In the genomic region with DNA sequence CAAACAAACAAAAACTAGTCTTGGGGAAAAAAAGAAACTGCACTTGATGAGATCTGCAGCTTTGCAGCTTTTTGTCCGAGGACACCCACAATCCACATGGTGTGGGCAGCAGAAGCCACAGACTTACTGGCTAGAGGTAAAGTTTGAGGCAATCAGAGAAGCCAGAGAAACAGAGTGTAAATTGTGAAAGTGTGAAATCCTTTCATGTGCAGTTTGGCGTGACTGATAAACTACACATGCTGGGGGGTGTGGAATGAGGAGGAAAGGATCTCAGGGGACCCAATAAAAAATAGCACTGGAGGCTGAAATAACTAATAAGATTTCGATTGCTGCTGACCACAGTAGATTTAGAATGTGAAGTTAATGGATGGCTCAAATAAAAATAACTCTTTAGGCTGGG, we compare ENCODE assay signal across 24 cellular contexts. TPM values are rescaled to one million over a fixed set of nuclear protein-coding genes. Genes with fewer than 3 reads are reported as not detected.
DNase-seq lines count a peak whose midpoint lies in the region; ATAC-seq, FAIRE-seq and TF ChIP-seq lines count a peak whose summit lies in the region.
"Had no signal": no experiment of that assay in that cellular context is flagged by ENCODE, and none has a peak within 500 bp of the region (broad histone marks: within the 10 kb centered on the region; RNA-seq: fewer than 3 reads in every experiment).

No MANE protein-coding gene starts in this region.

- no peaks in the 10 kb centered on the region for H4K20me1 ChIP-seq in GM12878 (ENCODE audit: control insufficient read depth, insufficient read depth)

- peaks cover 5% of the 10 kb centered on the region for H3K4me1 ChIP-seq in GM12878 (ENCODE audit: control insufficient read depth, insufficient read depth, low read length)
- H3K4me1 ChIP-seq in upper lobe of right lung = no peaks in the 10 kb centered on the region
- no peaks in the 10 kb centered on the region for H3K4me1 ChIP-seq in effector memory CD4-positive, alpha-beta T cell (ENCODE audit: control insufficient read depth, insufficient read depth, low read length, poor library complexity, severe bottlenecking)
- H3K4me1 ChIP-seq: HAP-1 had no signal

- DNase-seq in stimulated activated naive CD8-positive, alpha-beta T cell treated with anti-CD3 and anti-CD28 coated beads, Interleukin-15, amount 100 ng/mL, for 72 hours = no peak
- DNase-seq in MV-4-11 (lab: John Stamatoyannopoulos, UW) (peak; percentile 16), GM12878 (ENCODE audit: low read depth, low spot score) (peak; percentile 21), upper lobe of right lung (peak; percentile 0), NCI-H510A treated with DMSO at 0.1 percent for 48 hours (lab: John Stamatoyannopoulos, UW) (no peak), D341Med (ENCODE audit: low spot score) (no peak)
- DNase-seq in effector memory CD4-positive, alpha-beta T cell = no peak
- DNase-seq: C1 segment of cervical spinal cord; Calu3; CD8-positive, alpha-beta T cell; DMS153; DND-41; GOT3; NCI-H1105; NCI-H1436 treated with DMSO at 0.1 percent for 48 hours; NCI-H187 treated with DMSO at 0.1 percent for 48 hours; NCI-H526; T-helper 17 cell had no signal

- H3K9ac ChIP-seq in GM12878 (ENCODE audit: control insufficient read depth, insufficient read depth, low read length) = no peak overlapping the region

- intact Hi-C loops in GM12878 (cut with micrococcal nuclease; ENCODE audit: unreplicated experiment) (no loop called here), upper lobe of right lung (cut with DNase I) (no loop called here)

- peaks cover 0 to 1% of the 10 kb centered on the region in 2 experiments; a peak in 1 of 4 replicates for H3K27me3 ChIP-seq in GM12878 (replicated peaks in 1 of 2; ENCODE audit: control insufficient read depth in 2 of 2, insufficient read depth in 2 of 2, low read length in 1 of 2)
- peaks cover 37% of the 10 kb centered on the region for H3K27me3 ChIP-seq in upper lobe of right lung
- H3K27me3 ChIP-seq in effector memory CD4-positive, alpha-beta T cell (replicated peaks; ENCODE audit: control insufficient read depth, insufficient read depth, low read length, poor library complexity, severe bottlenecking) = peaks cover 2% of the 10 kb centered on the region

- BruUV-seq in GM12878 (replicated peaks; lab: Mats Ljungman, UMichigan) = no TSS peak

- H3K27ac ChIP-seq in GM12878 (ENCODE audit: control insufficient read depth, insufficient read depth) = no peak overlapping the region
- no peak overlapping the region for H3K27ac ChIP-seq in upper lobe of right lung
- no peak overlapping the region for H3K27ac ChIP-seq in effector memory CD4-positive, alpha-beta T cell (ENCODE audit: insufficient read depth, low read length, poor library complexity, severe bottlenecking)
- H3K27ac ChIP-seq: 22Rv1, HL-60 had no signal

- H2AFZ ChIP-seq in GM12878 (ENCODE audit: control insufficient read depth, low read depth, low read length) = no peak overlapping the region

- no peak for TF ChIP-seq EP300 in GM12878 (IDR thresholded peaks at IDR 0.05; ENCODE audit: borderline replicate concordance in 1 of 2, control insufficient read depth in 1 of 2, low read depth in 2 of 2, low read length in 2 of 2)

- CTCF ChIA-PET in GM12878 (lab: Yijun Ruan, JAX) = interaction anchor here (0.7 to 1.0 kb wide), 2 partner anchors 40 to 47 kb away, joined by 3 read pairs; no protein-coding TSS in a partner anchor

- peak; percentile 62 for FAIRE-seq in GM12878 (lab: Jason Lieb, UNC)

- no peak overlapping the region for H3K4me2 ChIP-seq in GM12878 (ENCODE audit: control insufficient read depth, insufficient read depth)

- no peak for TF ChIP-seq POLR2A in GM12878 (IDR thresholded peaks at IDR 0.05; ENCODE audit: low read depth, low read length)

- SMC1A ChIA-PET in GM12878 (lab: Charles Lee; ENCODE audit: uncharacterized antibody, unreplicated experiment) = no interaction called here

- ATAC-seq in stimulated activated naive CD8-positive, alpha-beta T cell treated with anti-CD3 and anti-CD28 coated beads, Interleukin-15, amount 100 ng/mL, for 72 hours = no peak
- ATAC-seq in GM12878 (peak; percentile 44; the same call in 1 of the 3 replicates), upper lobe of right lung (no peak)
- ATAC-seq: CD8-positive, alpha-beta T cell; SK-N-SH treated with all-trans-retinoic acid at 6 μM for 48 hours; T-helper 17 cell had no signal

- no peaks in the 10 kb centered on the region for H3K4me1 Mint-ChIP-seq in stimulated activated naive CD8-positive, alpha-beta T cell treated with anti-CD3 and anti-CD28 coated beads, Interleukin-15, Interleukin-2, amounts not matched to agents 100 ng/mL and 50 ng/mL, for 24 hours (ENCODE audit: low read depth)
- no peaks in the 10 kb centered on the region for H3K4me1 Mint-ChIP-seq in stimulated activated naive CD8-positive, alpha-beta T cell treated with anti-CD3 and anti-CD28 coated beads, Interleukin-15, amount 100 ng/mL, for 72 hours
- H3K4me1 Mint-ChIP-seq: T-helper 17 cell had no signal

- no peaks in the 10 kb centered on the region for H3K36me3 Mint-ChIP-seq in stimulated activated naive CD8-positive, alpha-beta T cell treated with anti-CD3 and anti-CD28 coated beads, Interleukin-15, Interleukin-2, amounts not matched to agents 100 ng/mL and 50 ng/mL, for 24 hours (ENCODE audit: low read depth)
- H3K36me3 Mint-ChIP-seq: CD8-positive, alpha-beta T cell had no signal

- H3K27ac Mint-ChIP-seq in stimulated activated naive CD8-positive, alpha-beta T cell treated with anti-CD3 and anti-CD28 coated beads, Interleukin-15, Interleukin-2, amounts not matched to agents 100 ng/mL and 50 ng/mL, for 24 hours = peak overlapping the region; percentile 13
- no peak overlapping the region for H3K27ac Mint-ChIP-seq in stimulated activated naive CD8-positive, alpha-beta T cell treated with anti-CD3 and anti-CD28 coated beads, Interleukin-15, amount 100 ng/mL, for 72 hours
- H3K27ac Mint-ChIP-seq: CD8-positive, alpha-beta T cell; IgD-negative memory B cell; T-helper 17 cell had no signal

- POLR2A ChIA-PET in GM12878 (lab: Charles Lee) = no interaction called here

- in situ Hi-C loops in GM12878 (cut with MboI) = no loop called here

- TF ChIP-seq RAD21 in GM12878 (IDR thresholded peaks at IDR 0.05; ENCODE audit: insufficient read depth, low read depth, low read length) = no peak

- no peak for TF ChIP-seq CTCF in GM12878 (IDR thresholded peaks at IDR 0.05 in 2 of 3, conservative IDR thresholded peaks at IDR 0.05 in 1 of 3; ENCODE audit: control insufficient read depth in 2 of 3, extremely low read depth in 1 of 3, insufficient read depth in 1 of 3, low read depth in 3 of 3, low read length in 3 of 3)
- TF ChIP-seq CTCF in upper lobe of right lung (IDR thresholded peaks at IDR 0.05) = no peak

- H3K79me2 ChIP-seq in GM12878 (ENCODE audit: control insufficient read depth, insufficient read depth, low read length) = no peaks in the 10 kb centered on the region

- no peaks in the 10 kb centered on the region for H3K9me3 ChIP-seq in GM12878 (replicated peaks; ENCODE audit: control insufficient read depth, insufficient read depth, low read length)
- no peaks in the 10 kb centered on the region for H3K9me3 ChIP-seq in upper lobe of right lung
- no peaks in the 10 kb centered on the region for H3K9me3 ChIP-seq in effector memory CD4-positive, alpha-beta T cell (ENCODE audit: control insufficient read depth, low read length)
- H3K9me3 ChIP-seq: HAP-1 had no signal

- peaks cover 44% of the 10 kb centered on the region for H3K27me3 Mint-ChIP-seq in stimulated activated naive CD8-positive, alpha-beta T cell treated with anti-CD3 and anti-CD28 coated beads, Interleukin-15, Interleukin-2, amounts not matched to agents 100 ng/mL and 50 ng/mL, for 24 hours
- peaks cover 45% of the 10 kb centered on the region for H3K27me3 Mint-ChIP-seq in stimulated activated naive CD8-positive, alpha-beta T cell treated with anti-CD3 and anti-CD28 coated beads, Interleukin-15, amount 100 ng/mL, for 72 hours

- H3K4me3 ChIP-seq in GM12878 (no peak overlapping the region), upper lobe of right lung (no peak overlapping the region)
- no peak overlapping the region for H3K4me3 ChIP-seq in effector memory CD4-positive, alpha-beta T cell (ENCODE audit: insufficient read depth, low read depth, low read length, poor library complexity, severe bottlenecking)
- H3K4me3 ChIP-seq: HAP-1 had no signal

- H3K9me3 Mint-ChIP-seq in stimulated activated naive CD8-positive, alpha-beta T cell treated with anti-CD3 and anti-CD28 coated beads, Interleukin-15, Interleukin-2, amounts not matched to agents 100 ng/mL and 50 ng/mL, for 24 hours = no peaks in the 10 kb centered on the region
- H3K9me3 Mint-ChIP-seq in stimulated activated naive CD8-positive, alpha-beta T cell treated with anti-CD3 and anti-CD28 coated beads, Interleukin-15, amount 100 ng/mL, for 72 hours = no peaks in the 10 kb centered on the region
- H3K9me3 Mint-ChIP-seq: CD8-positive, alpha-beta T cell; IgD-negative memory B cell had no signal

- RAD21 ChIA-PET in GM12878 (lab: Charles Lee; ENCODE audit: unreplicated experiment) = no interaction called here

- WGBS in GM12878 (ENCODE audit: insufficient coverage, insufficient replicate concordance, low lambda C conversion rate, missing lambda C conversion rate) = 2% methylated on average over 3 of the region's 3 CpGs

- no peak overlapping the region for H3K4me3 Mint-ChIP-seq in stimulated activated naive CD8-positive, alpha-beta T cell treated with anti-CD3 and anti-CD28 coated beads, Interleukin-15, Interleukin-2, amounts not matched to agents 100 ng/mL and 50 ng/mL, for 24 hours
- no peak overlapping the region for H3K4me3 Mint-ChIP-seq in stimulated activated naive CD8-positive, alpha-beta T cell treated with anti-CD3 and anti-CD28 coated beads, Interleukin-15, amount 100 ng/mL, for 72 hours
- H3K4me3 Mint-ChIP-seq: CD8-positive, alpha-beta T cell; IgD-negative memory B cell; T-helper 17 cell had no signal

- no peaks in the 10 kb centered on the region for H3K36me3 ChIP-seq in GM12878 (ENCODE audit: control insufficient read depth in 2 of 2, insufficient read depth in 2 of 2, low read length in 1 of 2)
- no peaks in the 10 kb centered on the region for H3K36me3 ChIP-seq in upper lobe of right lung
- no peaks in the 10 kb centered on the region for H3K36me3 ChIP-seq in effector memory CD4-positive, alpha-beta T cell (ENCODE audit: control insufficient read depth, insufficient read depth, low read length)
- H3K36me3 ChIP-seq: HAP-1 had no signal

RNA-seq across cellular contexts. Expression of a gene that starts 42.4 kb away (rescaled TPM):
- not detected in 2 replicates for total RNA-seq in GM12878 (2013; cell fraction: nucleolus; rRNA removed)
- not detected in 2 replicates for total RNA-seq in GM12878 (2014; rRNA removed)
- total RNA-seq in GM12878 (2014; rRNA removed; fragmentation: Illumina TruSeq; extraction: Trizol) = not detected in 2 replicates
- 0.05 TPM in 2 replicates for total RNA-seq in GM12878 (2021)
- polyA plus RNA-seq in GM12878 (2011; ENCODE audit: low read depth) = not detected
- polyA plus RNA-seq in GM12878 (2011; rRNA removed) = not detected in 2 replicates
- not detected in 2 replicates for polyA plus RNA-seq in GM12878 (2011; cell fraction: cytosol; rRNA removed)
- not detected in 2 replicates for polyA plus RNA-seq in GM12878 (2011; cell fraction: nucleus; rRNA removed)
- not detected in 2 replicates for polyA plus RNA-seq in GM12878 (2012)
- not detected in 2 replicates for polyA plus RNA-seq in GM12878 (2014; fragmentation: Illumina TruSeq; extraction: Trizol)
- polyA plus RNA-seq in GM12878 (2014; fragmentation: Nextera tagmentation; extraction: Ambion mirVana) = not detected
- not detected in 2 replicates for polyA plus RNA-seq in GM12878 (2014; rRNA removed)
- not detected for polyA plus RNA-seq in GM12878 (2016; fragmentation: Nextera tagmentation; extraction: Ambion mirVana)
- not detected in 2 replicates for polyA minus RNA-seq in GM12878 (2011; rRNA and poly(A)+ RNA removed)
- polyA minus RNA-seq in GM12878 (2011; cell fraction: cytosol; rRNA and poly(A)+ RNA removed) = not detected in 2 replicates
- not detected in 2 replicates for polyA minus RNA-seq in GM12878 (2011; cell fraction: nucleus; rRNA and poly(A)+ RNA removed)
- not detected for total RNA-seq in upper lobe of right lung
- total RNA-seq: CD8-positive, alpha-beta T cell; T-helper 17 cell had no signal
- polyA plus RNA-seq: IgD-negative memory B cell had no signal

RNA-seq across cellular contexts. Expression of a gene that starts 46.1 kb away (rescaled TPM):
- total RNA-seq in GM12878 (2013; cell fraction: nucleolus; rRNA removed) = 0.79 TPM in 1 of 2 replicates, not detected in the other
- total RNA-seq in GM12878 (2014; rRNA removed) (0.06 and 0.22 TPM in 2 replicates), GM12878 (2014; rRNA removed; fragmentation: Illumina TruSeq; extraction: Trizol) (0.14 and 0.27 TPM in 2 replicates), GM12878 (2021) (0.10 TPM in 1 of 2 replicates, not detected in the other), upper lobe of right lung (0.20 TPM)
- not detected for polyA plus RNA-seq in GM12878 (2011; ENCODE audit: low read depth)
- polyA plus RNA-seq in GM12878 (2011; rRNA removed) (0.07 and 0.10 TPM in 2 replicates), GM12878 (2014; fragmentation: Illumina TruSeq; extraction: Trizol) (0.13 and 0.16 TPM in 2 replicates), GM12878 (2014; fragmentation: Nextera tagmentation; extraction: Ambion mirVana) (not detected), GM12878 (2014; rRNA removed) (0.36 TPM in 1 of 2 replicates, not detected in the other), GM12878 (2016; fragmentation: Nextera tagmentation; extraction: Ambion mirVana) (not detected)
- 0.06 and 0.08 TPM in 2 replicates for polyA plus RNA-seq in GM12878 (2011; cell fraction: cytosol; rRNA removed)
- 0.04 and 0.09 TPM in 2 replicates for polyA plus RNA-seq in GM12878 (2011; cell fraction: nucleus; rRNA removed)
- polyA plus RNA-seq in GM12878 (2012) = 0.20 TPM in 1 of 2 replicates, not detected in the other
- polyA minus RNA-seq in GM12878 (2011; rRNA and poly(A)+ RNA removed) = 0.10 and 0.22 TPM in 2 replicates
- not detected in 2 replicates for polyA minus RNA-seq in GM12878 (2011; cell fraction: cytosol; rRNA and poly(A)+ RNA removed)
- not detected in 2 replicates for polyA minus RNA-seq in GM12878 (2011; cell fraction: nucleus; rRNA and poly(A)+ RNA removed)
- total RNA-seq: CD8-positive, alpha-beta T cell; T-helper 17 cell had no signal
- polyA plus RNA-seq: IgD-negative memory B cell had no signal

RNA-seq across cellular contexts. Expression of a gene that starts 48.0 kb away (rescaled TPM):
- not detected in 2 replicates for total RNA-seq in GM12878 (2013; cell fraction: nucleolus; rRNA removed)
- total RNA-seq in GM12878 (2014; rRNA removed) (not detected in 2 replicates), GM12878 (2014; rRNA removed; fragmentation: Illumina TruSeq; extraction: Trizol) (not detected in 2 replicates), GM12878 (2021) (not detected in 2 replicates), upper lobe of right lung (not detected)
- not detected for polyA plus RNA-seq in GM12878 (2011; ENCODE audit: low read depth)
- polyA plus RNA-seq in GM12878 (2011; rRNA removed) (not detected in 2 replicates), GM12878 (2014; fragmentation: Illumina TruSeq; extraction: Trizol) (not detected in 2 replicates), GM12878 (2014; fragmentation: Nextera tagmentation; extraction: Ambion mirVana) (under 1 TPM in 1 of 2 experiments, not detected in 1; 0.31 TPM), GM12878 (2014; rRNA removed) (not detected in 2 replicates), GM12878 (2016; fragmentation: Nextera tagmentation; extraction: Ambion mirVana) (not detected)
- polyA plus RNA-seq in GM12878 (2011; cell fraction: cytosol; rRNA removed) = not detected in 2 replicates
- polyA plus RNA-seq in GM12878 (2011; cell fraction: nucleus; rRNA removed) = not detected in 2 replicates
- polyA plus RNA-seq in GM12878 (2012) = not detected in 2 replicates
- polyA minus RNA-seq in GM12878 (2011; rRNA and poly(A)+ RNA removed) = not detected in 2 replicates
- polyA minus RNA-seq in GM12878 (2011; cell fraction: cytosol; rRNA and poly(A)+ RNA removed) = not detected in 2 replicates
- not detected in 2 replicates for polyA minus RNA-seq in GM12878 (2011; cell fraction: nucleus; rRNA and poly(A)+ RNA removed)
- total RNA-seq: Calu3; CD8-positive, alpha-beta T cell; T-helper 17 cell had no signal
- polyA plus RNA-seq: IgD-negative memory B cell had no signal

RNA-seq across cellular contexts. Expression of a gene that starts 48.6 kb away (rescaled TPM):
- total RNA-seq in GM12878 (2013; cell fraction: nucleolus; rRNA removed) = not detected in 2 replicates
- total RNA-seq in GM12878 (2014; rRNA removed) (not detected in 2 replicates), GM12878 (2014; rRNA removed; fragmentation: Illumina TruSeq; extraction: Trizol) (not detected in 2 replicates), GM12878 (2021) (not detected in 2 replicates), upper lobe of right lung (not detected)
- not detected for polyA plus RNA-seq in GM12878 (2011; ENCODE audit: low read depth)
- polyA plus RNA-seq in GM12878 (2011; rRNA removed) (not detected in 2 replicates), GM12878 (2014; fragmentation: Illumina TruSeq; extraction: Trizol) (not detected in 2 replicates), GM12878 (2014; fragmentation: Nextera tagmentation; extraction: Ambion mirVana) (not detected), GM12878 (2014; rRNA removed) (not detected in 2 replicates), GM12878 (2016; fragmentation: Nextera tagmentation; extraction: Ambion mirVana) (not detected)
- not detected in 2 replicates for polyA plus RNA-seq in GM12878 (2011; cell fraction: cytosol; rRNA removed)
- not detected in 2 replicates for polyA plus RNA-seq in GM12878 (2011; cell fraction: nucleus; rRNA removed)
- not detected in 2 replicates for polyA plus RNA-seq in GM12878 (2012)
- not detected in 2 replicates for polyA minus RNA-seq in GM12878 (2011; rRNA and poly(A)+ RNA removed)
- not detected in 2 replicates for polyA minus RNA-seq in GM12878 (2011; cell fraction: cytosol; rRNA and poly(A)+ RNA removed)
- not detected in 2 replicates for polyA minus RNA-seq in GM12878 (2011; cell fraction: nucleus; rRNA and poly(A)+ RNA removed)
- total RNA-seq: Calu3; CD8-positive, alpha-beta T cell; T-helper 17 cell had no signal
- polyA plus RNA-seq: IgD-negative memory B cell had no signal

RNA-seq across cellular contexts. Expression of a gene that starts 59.9 kb away (rescaled TPM):
- total RNA-seq in GM12878 (2013; cell fraction: nucleolus; rRNA removed) = 198 and 216 TPM in 2 replicates
- 20.2 and 22.7 TPM in 2 replicates for total RNA-seq in GM12878 (2014; rRNA removed)
- 48.0 and 51.1 TPM in 2 replicates for total RNA-seq in GM12878 (2014; rRNA removed; fragmentation: Illumina TruSeq; extraction: Trizol)
- total RNA-seq in GM12878 (2021) = 60.3 and 67.9 TPM in 2 replicates
- 49.0 TPM for polyA plus RNA-seq in GM12878 (2011; ENCODE audit: low read depth)
- 138 and 146 TPM in 2 replicates for polyA plus RNA-seq in GM12878 (2011; rRNA removed)
- polyA plus RNA-seq in GM12878 (2011; cell fraction: cytosol; rRNA removed) = 55.6 and 59.7 TPM in 2 replicates
- 105 and 131 TPM in 2 replicates for polyA plus RNA-seq in GM12878 (2011; cell fraction: nucleus; rRNA removed)
- 69.5 and 82.0 TPM in 2 replicates for polyA plus RNA-seq in GM12878 (2012)
- 65.6 and 81.9 TPM in 2 replicates for polyA plus RNA-seq in GM12878 (2014; fragmentation: Illumina TruSeq; extraction: Trizol)
- 10 to 100 TPM; 33.7 to 36.4 TPM for polyA plus RNA-seq in GM12878 (2014; fragmentation: Nextera tagmentation; extraction: Ambion mirVana)
- 45.4 and 48.4 TPM in 2 replicates for polyA plus RNA-seq in GM12878 (2014; rRNA removed)
- 10 to 100 TPM; 58.3 to 67.1 TPM for polyA plus RNA-seq in GM12878 (2016; fragmentation: Nextera tagmentation; extraction: Ambion mirVana)
- polyA minus RNA-seq in GM12878 (2011; rRNA and poly(A)+ RNA removed) = 144 and 207 TPM in 2 replicates
- 34.1 and 51.3 TPM in 2 replicates for polyA minus RNA-seq in GM12878 (2011; cell fraction: cytosol; rRNA and poly(A)+ RNA removed)
- polyA minus RNA-seq in GM12878 (2011; cell fraction: nucleus; rRNA and poly(A)+ RNA removed) = 47.6 and 68.2 TPM in 2 replicates
- 181 TPM for total RNA-seq in upper lobe of right lung

Comparison
In these comparisons a context has a peak if more than half of its experiments do, and no peak if none do; other contexts are left out.
1. DNase-seq: peak in MV-4-11 (single experiment), GM12878 (single experiment) and upper lobe of right lung (single experiment); none in stimulated activated naive CD8-positive, alpha-beta T cell treated with anti-CD3 and anti-CD28 coated beads, Interleukin-15, amount 100 ng/mL, for 72 hours (0 of 2), NCI-H510A treated with DMSO at 0.1 percent for 48 hours (single experiment), D341Med (single experiment) and effector memory CD4-positive, alpha-beta T cell (0 of 3).